ENCODE assay signal across 20 cellular contexts in genomic region chr7:158388072-158388471, GRCh38.
DNase-seq lines count a peak whose midpoint lies in the region; ATAC-seq and TF ChIP-seq lines count a peak whose summit lies in the region.
"Had no signal": no experiment of that assay in that cellular context is flagged by ENCODE, and none has a peak within 500 bp of the region (broad histone marks: within the 10 kb centered on the region; RNA-seq: fewer than 3 reads in every experiment).

No MANE protein-coding gene starts in this region.

- no peaks in the 10 kb centered on the region for H3K79me2 ChIP-seq in osteoblast (ENCODE audit: insufficient read depth, low read length)

- TF ChIP-seq CTCF in heart left ventricle (IDR thresholded peaks at IDR 0.05), result no peak
- no peak for TF ChIP-seq CTCF in glutamatergic neuron (IDR thresholded peaks at IDR 0.05; ENCODE audit: partially characterized antibody, unreplicated experiment)
- TF ChIP-seq CTCF in osteoblast (IDR thresholded peaks at IDR 0.05; ENCODE audit: extremely low read depth, low read depth, low read length), result no peak

- intact Hi-C loops in Right ventricle myocardium superior (cut with DNase I) (no loop called here), heart left ventricle (cut with DNase I) (no loop called here), sciatic nerve (cut with DNase I) (no loop called here)

- H3K27me3 ChIP-seq in heart left ventricle (peaks cover 0 to 47% (median 5%) of the 10 kb centered on the region in 9 donors), osteoblast (ENCODE audit: insufficient read depth, low read length) (no peaks in the 10 kb centered on the region)
- H3K27me3 ChIP-seq: BLaER1 had no signal

- WGBS in heart left ventricle, 4 donors, result 77 to 86% (median 81%) methylated on average over 15 of the region's 15 CpGs

- no peak overlapping the region for H2AFZ ChIP-seq in osteoblast (ENCODE audit: low read length)
- H2AFZ ChIP-seq: GM23338 had no signal

- TF ChIP-seq POLR2A in heart left ventricle (IDR thresholded peaks at IDR 0.05), result no peak

- H3K4me1 Mint-ChIP-seq in glutamatergic neuron (ENCODE audit: low read depth, unreplicated experiment), result peaks cover 37% of the 10 kb centered on the region
- H3K4me1 Mint-ChIP-seq: B cell; CD4-positive, CD25-positive, alpha-beta regulatory T cell; GM23338 had no signal

- H4K20me1 ChIP-seq in osteoblast (ENCODE audit: insufficient read depth, low read length), result no peaks in the 10 kb centered on the region
- H4K20me1 ChIP-seq: BLaER1 had no signal

- H3K36me3 ChIP-seq in heart left ventricle (no peaks in the 10 kb centered on the region), osteoblast (ENCODE audit: insufficient read depth, low read length) (no peaks in the 10 kb centered on the region)
- H3K36me3 ChIP-seq: BLaER1, HAP-1 had no signal

- no peak overlapping the region for H3K4me3 ChIP-seq in heart left ventricle
- H3K4me3 ChIP-seq in osteoblast (ENCODE audit: insufficient read depth, low read length), result no peak overlapping the region
- H3K4me3 ChIP-seq: BLaER1, GM23338, HAP-1 had no signal

- peaks cover 4% of the 10 kb centered on the region for H3K36me3 Mint-ChIP-seq in glutamatergic neuron (ENCODE audit: unreplicated experiment)
- H3K36me3 Mint-ChIP-seq: CD4-positive, CD25-positive, alpha-beta regulatory T cell; CD8-positive, alpha-beta T cell had no signal

- peaks cover 21% of the 10 kb centered on the region for H3K9me3 Mint-ChIP-seq in glutamatergic neuron (ENCODE audit: unreplicated experiment)
- H3K9me3 Mint-ChIP-seq: CD8-positive, alpha-beta T cell had no signal

- H3K4me1 ChIP-seq in heart left ventricle (no peaks in the 10 kb centered on the region), osteoblast (ENCODE audit: insufficient read depth, low read length) (no peaks in the 10 kb centered on the region)
- H3K4me1 ChIP-seq: Caco-2, HAP-1 had no signal

- H3K9me3 ChIP-seq in heart left ventricle (no peaks in the 10 kb centered on the region), osteoblast (ENCODE audit: low read depth, low read length) (no peaks in the 10 kb centered on the region)
- H3K9me3 ChIP-seq: Caco-2, HAP-1 had no signal

- H3K27ac ChIP-seq in heart left ventricle (no peak overlapping the region), osteoblast (ENCODE audit: low read depth, low read length) (no peak overlapping the region)
- H3K27ac ChIP-seq: 22Rv1, BLaER1, C4-2B had no signal

- peaks cover 19% of the 10 kb centered on the region for H3K27me3 Mint-ChIP-seq in glutamatergic neuron (ENCODE audit: unreplicated experiment)
- H3K27me3 Mint-ChIP-seq: CD4-positive, CD25-positive, alpha-beta regulatory T cell had no signal

- H3K4me2 ChIP-seq in osteoblast (ENCODE audit: insufficient read depth, low read length), result no peak overlapping the region
- H3K4me2 ChIP-seq: BLaER1, GM23338 had no signal

- H3K27ac Mint-ChIP-seq in glutamatergic neuron (ENCODE audit: unreplicated experiment), result peak overlapping the region; percentile 92
- H3K27ac Mint-ChIP-seq: B cell; CD8-positive, alpha-beta T cell; GM23338; HFFc6 had no signal

- peak overlapping the region; percentile 52 for H3K4me3 Mint-ChIP-seq in glutamatergic neuron (ENCODE audit: unreplicated experiment)
- H3K4me3 Mint-ChIP-seq: B cell; CD4-positive, CD25-positive, alpha-beta regulatory T cell; CD8-positive, alpha-beta T cell; GM23338; HFFc6 had no signal

- DNase-seq in Right ventricle myocardium superior (peak; percentile 27), heart left ventricle (no peak), glutamatergic neuron (peak; percentile 21), osteoblast (ENCODE audit: insufficient read length, low spot score, missing footprints) (peak; percentile 73), mesenteric fat pad (ENCODE audit: low spot score) (no peak), sciatic nerve (ENCODE audit: low spot score) (no peak), NCI-H146 treated with DMSO at 0.1 percent for 48 hours (lab: John Stamatoyannopoulos, UW; ENCODE audit: unreplicated experiment) (no peak)
- DNase-seq: Caco-2; CD4-positive, CD25-positive, alpha-beta regulatory T cell; CD8-positive, alpha-beta T cell; DMS153; DND-41; HFFc6 had no signal

- ATAC-seq in Right ventricle myocardium superior (ENCODE audit: poor library complexity), result no peak
- ATAC-seq in heart left ventricle, result no peak
- no peak for ATAC-seq in sciatic nerve
- ATAC-seq in GM18517 (IDR thresholded peaks at IDR 0.05; ENCODE audit: unreplicated experiment), result no peak
- ATAC-seq: CD8-positive, alpha-beta T cell; GM23338 had no signal

Comparison
In these comparisons a context has a peak if more than half of its experiments do, and no peak if none do; other contexts are left out.
1. DNase-seq: peak in Right ventricle myocardium superior (single experiment), glutamatergic neuron (single experiment) and osteoblast (single experiment); none in heart left ventricle (0 of 5), mesenteric fat pad (single experiment), sciatic nerve (single experiment) and NCI-H146 treated with DMSO at 0.1 percent for 48 hours (single experiment).